8 cellular contexts compared by ENCODE assay signal in the genomic region with DNA sequence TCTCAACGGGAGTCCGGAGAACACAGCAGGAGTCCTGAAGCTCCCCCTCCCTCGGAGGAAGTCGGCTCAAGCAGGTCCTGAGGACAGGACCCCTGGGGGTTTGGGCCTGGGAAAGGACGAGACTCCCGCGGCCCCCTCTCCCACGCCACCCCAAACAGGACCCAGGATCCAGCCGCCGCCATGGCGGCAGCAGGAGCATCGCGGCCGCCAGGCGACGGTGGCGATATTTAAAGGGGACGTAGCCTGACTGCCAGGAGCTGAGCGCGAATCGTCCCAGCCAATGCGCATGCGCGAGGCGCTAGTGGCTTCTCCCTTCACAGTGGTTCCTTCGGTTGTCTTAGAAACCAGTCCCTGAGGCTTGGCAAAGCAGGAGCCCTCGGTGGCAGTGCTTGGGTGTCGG.
DNase-seq lines count a peak whose midpoint lies in the region; ATAC-seq and TF ChIP-seq lines count a peak whose summit lies in the region.
"Not testable (repeated sequence)": the region's sequence is repeated elsewhere in the genome, so short reads cannot be mapped to it uniquely, and the experiment has no call there.

No MANE protein-coding gene starts in this region.

- H2AFZ ChIP-seq in OCI-LY3 (ENCODE audit: low read depth, low read length) = not testable (repeated sequence)

- not testable (repeated sequence) for H3K27ac ChIP-seq in OCI-LY3 (ENCODE audit: low read length); stomach smooth muscle (ENCODE audit: low read length)

- not testable (repeated sequence) for H4K20me1 ChIP-seq in OCI-LY3 (ENCODE audit: insufficient read depth, low read length)

- TF ChIP-seq CTCF in OCI-LY3 (IDR thresholded peaks at IDR 0.05; ENCODE audit: low read depth, low read length); kidney epithelial cell (IDR thresholded peaks at IDR 0.05; ENCODE audit: insufficient read depth, low read length, poor library complexity, severe bottlenecking): not testable (repeated sequence)

- H3K27me3 ChIP-seq in OCI-LY3 (ENCODE audit: low read depth, low read length); kidney epithelial cell (ENCODE audit: control insufficient read depth, insufficient read depth, low read length); stomach smooth muscle (ENCODE audit: control insufficient read depth in 1 of 2, insufficient read depth in 2 of 2, low read length in 2 of 2): not testable (repeated sequence)

- H3K36me3 ChIP-seq in OCI-LY3 (replicated peaks; ENCODE audit: low read depth, low read length); kidney epithelial cell (ENCODE audit: control insufficient read depth, insufficient read depth, low read length); stomach smooth muscle (ENCODE audit: control insufficient read depth in 2 of 2, insufficient read depth in 2 of 2, low read length in 2 of 2): not testable (repeated sequence)

- peak overlapping the region; percentile 27; the same call in 1 of the 2 replicates for H3K4me2 ChIP-seq in OCI-LY3 (ENCODE audit: low read length)

- peak overlapping the region; percentile 51 for H3K4me3 ChIP-seq in OCI-LY3 (ENCODE audit: low read length)
- H3K4me3 ChIP-seq in kidney epithelial cell (ENCODE audit: low read depth, low read length) = peak overlapping the region; percentile 34
- H3K4me3 ChIP-seq in stomach smooth muscle (ENCODE audit: low read length in 2 of 2) = peak overlapping the region; percentile 40 to 66

- H3K79me2 ChIP-seq in OCI-LY3 (ENCODE audit: low read length) = not testable (repeated sequence)

- DNase-seq in EH (ENCODE audit: low read depth) = peak; percentile 86
- DNase-seq in activated T-cell treated with anti-CD3 and anti-CD28 coated beads for 24 hours (ENCODE audit: low read depth) = peak; percentile 61
- DNase-seq in ecto neural progenitor cell (ENCODE audit: low spot score) = peak; percentile 79
- peak; percentile 26 for DNase-seq in kidney epithelial cell (ENCODE audit: low read depth)
- peak; percentile 49 for DNase-seq in retina

- not testable (repeated sequence) for H3K9me3 ChIP-seq in OCI-LY3 (ENCODE audit: insufficient read depth, low read length); stomach smooth muscle (ENCODE audit: control insufficient read depth in 2 of 2, low read length in 2 of 2)

- peak; percentile 88 for ATAC-seq in HG02588 (IDR thresholded peaks at IDR 0.05; ENCODE audit: unreplicated experiment)

- not testable (repeated sequence) for H3K9ac ChIP-seq in OCI-LY3 (ENCODE audit: low read length); stomach smooth muscle (ENCODE audit: low read length in 2 of 2)

- H3K4me1 ChIP-seq in OCI-LY3 (ENCODE audit: low read length); stomach smooth muscle (ENCODE audit: control insufficient read depth, insufficient read depth, low read length): not testable (repeated sequence)

Comparison
In these comparisons a context has a peak if more than half of its experiments do, and no peak if none do; other contexts are left out.
1. DNase-seq: peak in every context shown above with its lines; median percentile 86 in EH; 79 in ecto neural progenitor cell; 61 in activated T-cell treated with anti-CD3 and anti-CD28 coated beads for 24 hours; 49 in retina; 26 in kidney epithelial cell.